Comparison of ENCODE assay signal across 1 cellular context in the genomic region with DNA sequence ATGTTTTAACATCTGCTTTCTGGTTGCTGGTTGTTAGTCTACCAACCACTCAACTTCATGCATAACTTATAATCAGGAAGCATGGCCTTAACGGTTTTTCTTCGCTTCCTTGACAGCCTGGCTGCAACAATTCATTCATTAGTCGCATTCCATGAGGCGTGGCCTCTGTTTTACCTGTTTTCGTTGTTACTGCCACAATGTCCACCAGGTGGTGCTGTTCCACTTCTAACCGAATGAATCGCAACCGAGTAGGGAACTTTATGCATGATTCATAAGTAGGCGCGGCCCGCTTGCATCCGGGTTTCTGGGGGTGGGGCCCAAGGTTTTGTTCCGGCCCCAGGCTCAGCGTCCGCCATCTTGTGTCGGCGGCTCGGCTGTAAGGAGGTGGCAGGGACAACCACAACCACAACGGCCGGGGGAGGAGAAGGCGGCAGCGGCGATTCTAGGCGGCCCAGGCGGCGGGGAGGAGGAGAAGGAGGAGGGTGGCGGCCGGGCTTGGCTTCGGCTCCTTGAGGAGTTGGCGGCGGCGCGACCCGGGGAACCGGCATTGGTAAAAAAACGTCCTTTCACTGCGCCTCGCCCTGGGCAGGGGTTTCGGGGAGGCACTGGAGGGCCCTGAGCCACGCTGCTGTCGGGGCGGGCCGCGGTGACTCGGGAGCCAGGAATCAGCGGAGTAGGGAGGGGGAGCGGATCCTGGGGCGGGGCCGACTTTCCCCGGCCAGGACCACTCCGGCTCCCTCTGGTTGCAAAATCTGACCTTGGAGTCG.
TF ChIP-seq lines count a peak whose summit lies in the region.

TSS of gene UBA1 (plus strand) at position 355 of the 767 bp plus-strand sequence. CDS start 4,974 bp downstream, outside the sequence.

TF ChIP-seq in WTC11, 78 proteins besides CTCF, POLR2A, EP300 and RAD21 (continued from another document):
- TF ChIP-seq ZNF138 (CRISPR knock-in tag; conservative IDR thresholded peaks at IDR 0.05) (no peak), JUN (CRISPR knock-in tag; IDR thresholded peaks at IDR 0.05) (no peak), RORB (CRISPR knock-in tag; IDR thresholded peaks at IDR 0.05) (no peak), NFATC4 (CRISPR knock-in tag; IDR thresholded peaks at IDR 0.05) (no peak), TEAD4 (CRISPR knock-in tag; IDR thresholded peaks at IDR 0.05) (no peak), CDX4 (CRISPR knock-in tag; IDR thresholded peaks at IDR 0.05; ENCODE audit: borderline replicate concordance) (no peak), ZNF263 (CRISPR knock-in tag; IDR thresholded peaks at IDR 0.05; ENCODE audit: low read depth) (no peak), ATF1 (CRISPR knock-in tag; IDR thresholded peaks at IDR 0.05) (no peak), HMGXB4 (CRISPR knock-in tag; IDR thresholded peaks at IDR 0.05) (no peak), NFYB (CRISPR knock-in tag; conservative IDR thresholded peaks at IDR 0.05; ENCODE audit: low read depth) (no peak), ZNF512 (CRISPR knock-in tag; IDR thresholded peaks at IDR 0.05; ENCODE audit: borderline replicate concordance) (no peak), ZNF232 (CRISPR knock-in tag; IDR thresholded peaks at IDR 0.05) (no peak), STAT6 (CRISPR knock-in tag; conservative IDR thresholded peaks at IDR 0.05; ENCODE audit: low read depth) (no peak), FOXK1 (CRISPR knock-in tag; IDR thresholded peaks at IDR 0.05) (0 out of 2 replicates have a peak, but pooled peaks have one; percentile 9), SP1 (CRISPR knock-in tag; conservative IDR thresholded peaks at IDR 0.05) (0 out of 2 replicates have a peak, but pooled peaks have one; percentile 25), IRF2 (CRISPR knock-in tag; IDR thresholded peaks at IDR 0.05; ENCODE audit: borderline replicate concordance, low read depth) (no peak), MYBL2 (CRISPR knock-in tag; IDR thresholded peaks at IDR 0.05) (peak; percentile 69; the same call in 1 of the 2 replicates), FOXP1 (CRISPR knock-in tag; IDR thresholded peaks at IDR 0.05; ENCODE audit: borderline replicate concordance) (0 out of 2 replicates have a peak, but pooled peaks have one; percentile 34), ETV6 (CRISPR knock-in tag; IDR thresholded peaks at IDR 0.05) (no peak), ZNF425 (CRISPR knock-in tag; conservative IDR thresholded peaks at IDR 0.05) (no peak)
- TF ChIP-seq, protein P1, sequence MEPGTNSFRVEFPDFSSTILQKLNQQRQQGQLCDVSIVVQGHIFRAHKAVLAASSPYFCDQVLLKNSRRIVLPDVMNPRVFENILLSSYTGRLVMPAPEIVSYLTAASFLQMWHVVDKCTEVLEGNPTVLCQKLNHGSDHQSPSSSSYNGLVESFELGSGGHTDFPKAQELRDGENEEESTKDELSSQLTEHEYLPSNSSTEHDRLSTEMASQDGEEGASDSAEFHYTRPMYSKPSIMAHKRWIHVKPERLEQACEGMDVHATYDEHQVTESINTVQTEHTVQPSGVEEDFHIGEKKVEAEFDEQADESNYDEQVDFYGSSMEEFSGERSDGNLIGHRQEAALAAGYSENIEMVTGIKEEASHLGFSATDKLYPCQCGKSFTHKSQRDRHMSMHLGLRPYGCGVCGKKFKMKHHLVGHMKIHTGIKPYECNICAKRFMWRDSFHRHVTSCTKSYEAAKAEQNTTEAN (CRISPR knock-in tag; IDR thresholded peaks at IDR 0.05), result peak; percentile 31; the same call in 1 of the 2 replicates
- TF ChIP-seq, protein P2, sequence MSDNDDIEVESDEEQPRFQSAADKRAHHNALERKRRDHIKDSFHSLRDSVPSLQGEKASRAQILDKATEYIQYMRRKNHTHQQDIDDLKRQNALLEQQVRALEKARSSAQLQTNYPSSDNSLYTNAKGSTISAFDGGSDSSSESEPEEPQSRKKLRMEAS (CRISPR knock-in tag; IDR thresholded peaks at IDR 0.05), result 0 out of 2 replicates have a peak, but pooled peaks have one; percentile 13
